ENCODE assay signal across 13 cellular contexts in genomic region chr17:5545051-5545987, GRCh38. TPM values are rescaled to one million over a fixed set of nuclear protein-coding genes. Genes with fewer than 3 reads are reported as not detected.
DNase-seq lines count a peak whose midpoint lies in the region; ATAC-seq, FAIRE-seq and TF ChIP-seq lines count a peak whose summit lies in the region.
"Had no signal": no experiment of that assay in that cellular context is flagged by ENCODE, and none has a peak within 500 bp of the region (broad histone marks: within the 10 kb centered on the region; RNA-seq: fewer than 3 reads in every experiment).

No MANE protein-coding gene starts in this region.

- FAIRE-seq in kidney (lab: Jason Lieb, UNC), result no peak
- FAIRE-seq: pancreas had no signal

- H3K27ac ChIP-seq in right cardiac atrium (ENCODE audit: low read length), result no peak overlapping the region
- peak overlapping the region; percentile 38 for H3K27ac ChIP-seq in vagina
- no peak overlapping the region for H3K27ac ChIP-seq in kidney (ENCODE audit: low read depth in 2 of 2, low read length in 2 of 2)
- H3K27ac ChIP-seq: dorsolateral prefrontal cortex, pancreas had no signal

- WGBS in right cardiac atrium, result 70% methylated on average over 9 of the region's 9 CpGs

- H3K9ac ChIP-seq in kidney (ENCODE audit: low read length in 2 of 2), result no peak overlapping the region

- ATAC-seq in right cardiac atrium (no peak), HG02840 (IDR thresholded peaks at IDR 0.05; ENCODE audit: low FRiP score, unreplicated experiment) (no peak)
- ATAC-seq: pancreas had no signal

- peak; percentile 22 for DNase-seq in cardiac septum (ENCODE audit: low spot score)
- DNase-seq in right cardiac atrium, result no peak
- peak; percentile 83 for DNase-seq in NCI-H2171 treated with DMSO at 0.1 percent for 48 hours (lab: John Stamatoyannopoulos, UW)
- peak; percentile 28 for DNase-seq in fibroblast of the aortic adventitia (ENCODE audit: low read depth)
- DNase-seq in vagina (ENCODE audit: extremely low spot score in 2 of 2), result peak in 1 of 2 donors; percentile 79
- DNase-seq in GF-D8 (lab: John Stamatoyannopoulos, UW), result no peak
- no peak for DNase-seq in kidney
- DNase-seq: AML-193; EL; pancreas; stimulated activated CD4-positive, alpha-beta T cell treated with anti-CD3 and anti-CD28 coated beads, Interleukin-12 subunit alpha, Interleukin-12 subunit beta, amount 100 ng/mL, for 4 hours had no signal

- H3K36me3 ChIP-seq in vagina, result peaks cover 0 to 50% of the 10 kb centered on the region in 2 donors
- no peaks in the 10 kb centered on the region for H3K36me3 ChIP-seq in kidney (ENCODE audit: control insufficient read depth in 1 of 2, insufficient read depth in 2 of 2, low read length in 2 of 2)
- H3K36me3 ChIP-seq: pancreas had no signal

- H3K4me1 ChIP-seq in right cardiac atrium (ENCODE audit: control insufficient read depth, insufficient read depth, low read length) (no peaks in the 10 kb centered on the region), vagina (peaks cover 13% of the 10 kb centered on the region), kidney (ENCODE audit: control insufficient read depth in 1 of 2, insufficient read depth in 1 of 2, low read depth in 1 of 2, low read length in 2 of 2) (no peaks in the 10 kb centered on the region)
- H3K4me1 ChIP-seq: pancreas had no signal

- no peak overlapping the region for H3K4me3 ChIP-seq in right cardiac atrium (ENCODE audit: low read length)
- no peak overlapping the region for H3K4me3 ChIP-seq in fibroblast of the aortic adventitia (ENCODE audit: low read depth, low read length)
- H3K4me3 ChIP-seq in vagina, result no peak overlapping the region
- H3K4me3 ChIP-seq in kidney (ENCODE audit: low read length in 2 of 2), result no peak overlapping the region
- H3K4me3 ChIP-seq: dorsolateral prefrontal cortex, pancreas had no signal

- intact Hi-C loops in cardiac septum (cut with DNase I), result no loop called here
- intact Hi-C loops in right cardiac atrium (cut with DNase I), result no loop called here
- intact Hi-C loops in vagina (cut with DNase I), result no loop called here
- intact Hi-C loops in kidney (cut with DNase I), result no loop called here

- H3K9me3 ChIP-seq in right cardiac atrium (ENCODE audit: control insufficient read depth, low read length), result no peaks in the 10 kb centered on the region
- H3K9me3 ChIP-seq in vagina, result no peaks in the 10 kb centered on the region
- no peaks in the 10 kb centered on the region for H3K9me3 ChIP-seq in kidney (ENCODE audit: control insufficient read depth in 1 of 2, low read length in 2 of 2)
- H3K9me3 ChIP-seq: pancreas had no signal

- no peaks in the 10 kb centered on the region for H3K27me3 ChIP-seq in right cardiac atrium (ENCODE audit: control insufficient read depth, insufficient read depth)
- no peaks in the 10 kb centered on the region for H3K27me3 ChIP-seq in vagina
- H3K27me3 ChIP-seq: dorsolateral prefrontal cortex, pancreas had no signal

- TF ChIP-seq CTCF in fibroblast of the aortic adventitia (IDR thresholded peaks at IDR 0.05; ENCODE audit: insufficient read depth, low read length), result no peak
- TF ChIP-seq CTCF in vagina (IDR thresholded peaks at IDR 0.05), result no peak
- TF ChIP-seq CTCF in kidney (IDR thresholded peaks at IDR 0.05; ENCODE audit: borderline replicate concordance, extremely low read depth, insufficient read depth), result no peak

- no peak for TF ChIP-seq POLR2A in vagina (IDR thresholded peaks at IDR 0.05)

RNA-seq across cellular contexts. Expression of gene NLRP1, which starts 39.0 kb away (rescaled TPM):
- 11.7 TPM for total RNA-seq in cardiac septum
- total RNA-seq in right cardiac atrium, result 10 to 100 TPM; 10.3 to 17.5 (median 11.6) TPM
- 14.5 TPM for polyA plus RNA-seq in right cardiac atrium
- total RNA-seq in fibroblast of the aortic adventitia (ENCODE audit: low replicate concordance), result 35.1 and 55.4 TPM in 2 replicates
- total RNA-seq in vagina, result 83.7 TPM
- total RNA-seq in kidney, result 19.6 TPM
- polyA plus RNA-seq in kidney (ENCODE audit: insufficient read depth, low read depth, low replicate concordance), result 11.4 TPM

RNA-seq across cellular contexts. Expression of gene MIS12, which starts 59.0 kb away (rescaled TPM):
- 12.5 TPM for total RNA-seq in cardiac septum
- 10 to 100 TPM in 3 of 4 donors, 1 to 10 TPM in 1; 8.1 to 12.3 (median 11.0) TPM for total RNA-seq in right cardiac atrium
- 7.9 TPM for polyA plus RNA-seq in right cardiac atrium
- total RNA-seq in fibroblast of the aortic adventitia (ENCODE audit: low replicate concordance), result 7.4 and 22.8 TPM in 2 replicates
- total RNA-seq in vagina, result 9.3 TPM
- total RNA-seq in kidney, result 17.4 TPM
- polyA plus RNA-seq in kidney (ENCODE audit: insufficient read depth, low read depth, low replicate concordance), result 9.6 TPM

RNA-seq across cellular contexts. Expression of gene DERL2, which starts 59.3 kb away (rescaled TPM):
- total RNA-seq in cardiac septum (32.8 TPM), right cardiac atrium (10 to 100 TPM; 26.0 to 38.3 (median 34.9) TPM), fibroblast of the aortic adventitia (ENCODE audit: low replicate concordance) (11.2 and 45.6 TPM in 2 replicates), vagina (23.1 TPM), kidney (71.5 TPM)
- polyA plus RNA-seq in right cardiac atrium (43.0 TPM), kidney (ENCODE audit: insufficient read depth, low read depth, low replicate concordance) (96.0 TPM)

Comparison
In these comparisons a context has a peak if more than half of its experiments do, and no peak if none do; other contexts are left out.
1. DNase-seq: peak in cardiac septum (single experiment), NCI-H2171 treated with DMSO at 0.1 percent for 48 hours (single experiment) and fibroblast of the aortic adventitia (single experiment); none in right cardiac atrium (0 of 3), GF-D8 (single experiment) and kidney (single experiment).